ENCODE assay signal across 32 cellular contexts in genomic region chr2:5616019-5616418, GRCh38.
DNase-seq lines count a peak whose midpoint lies in the region; ATAC-seq, FAIRE-seq and TF ChIP-seq lines count a peak whose summit lies in the region.
"Had no signal": no experiment of that assay in that cellular context is flagged by ENCODE, and none has a peak within 500 bp of the region (broad histone marks: within the 10 kb centered on the region; RNA-seq: fewer than 3 reads in every experiment).

No MANE protein-coding gene starts in this region.

- no TSS peak for BruUV-seq in HepG2 (replicated peaks; lab: Mats Ljungman, UMichigan)

- H3K9ac ChIP-seq in HepG2 (ENCODE audit: insufficient read depth, low read depth, low read length) (no peak overlapping the region), neural progenitor cell (no peak overlapping the region)
- H3K9ac ChIP-seq: BLaER1; BLaER1 treated with 17β-estradiol and CSF1 and Interleukin-3, amounts not matched to agents 10 nM and 100 nM had no signal

- 0% methylated on average over 3 of the region's 3 CpGs for WGBS in HepG2 (ENCODE audit: low lambda C conversion rate)
- WGBS in right lobe of liver (ENCODE audit: insufficient coverage, low coverage, low lambda C conversion rate, missing lambda C conversion rate): 35% methylated on average over 2 of the region's 3 CpGs

- H3K27me3 ChIP-seq in HepG2 (ENCODE audit: control insufficient read depth in 1 of 2, insufficient read depth in 2 of 2, low read length in 2 of 2) (no peaks in the 10 kb centered on the region), right lobe of liver (no peaks in the 10 kb centered on the region), neural progenitor cell (no peaks in the 10 kb centered on the region)
- H3K27me3 ChIP-seq: BE2C; BLaER1; BLaER1 treated with 17β-estradiol and CSF1 and Interleukin-3, amounts not matched to agents 10 nM and 100 nM had no signal

- no peaks in the 10 kb centered on the region for H3K9me3 Mint-ChIP-seq in neural progenitor cell

- POLR2A ChIA-PET in HepG2 (lab: Yijun Ruan, JAX): no interaction called here

- TF ChIP-seq RAD21 in HepG2 (CRISPR knock-in tag; IDR thresholded peaks at IDR 0.05): no peak

- no peaks in the 10 kb centered on the region for H3F3A ChIP-seq in neural progenitor cell (ENCODE audit: low read depth)

- H3K36me3 ChIP-seq in HepG2 (replicated peaks in 1 of 2; ENCODE audit: control insufficient read depth in 1 of 2, insufficient read depth in 2 of 2, low read length in 2 of 2) (no peaks in the 10 kb centered on the region), right lobe of liver (no peaks in the 10 kb centered on the region), neural progenitor cell (no peaks in the 10 kb centered on the region)
- H3K36me3 ChIP-seq: BE2C; BLaER1; BLaER1 treated with 17β-estradiol and CSF1 and Interleukin-3, amounts not matched to agents 10 nM and 100 nM had no signal

- H3K36me3 Mint-ChIP-seq in neural progenitor cell: peaks cover 1% of the 10 kb centered on the region
- H3K36me3 Mint-ChIP-seq: CD14-positive monocyte; CD4-positive, alpha-beta memory T cell; CD4-positive, CD25-positive, alpha-beta regulatory T cell; CD8-positive, alpha-beta memory T cell; CD8-positive, alpha-beta T cell had no signal

- no peak for TF ChIP-seq CTCF in HepG2 (CRISPR knock-in tag; IDR thresholded peaks at IDR 0.05)
- TF ChIP-seq CTCF in right lobe of liver (IDR thresholded peaks at IDR 0.05): no peak
- no peak for TF ChIP-seq CTCF in neural progenitor cell (IDR thresholded peaks at IDR 0.05)

- no peak overlapping the region for H2AFZ ChIP-seq in HepG2 (ENCODE audit: low read length)
- H2AFZ ChIP-seq in neural progenitor cell (replicated peaks): peak overlapping the region; percentile 5

- DNase-seq in HepG2 (ENCODE audit: low spot score) (no peak), right lobe of liver (no peak), neural progenitor cell (ENCODE audit: low spot score) (no peak), AML-193 (lab: John Stamatoyannopoulos, UW) (no peak)
- DNase-seq: 8988T; ACHN; BE2C; C1 segment of cervical spinal cord; Caco-2; Calu3; CD4-positive, alpha-beta memory T cell; CD4-positive, alpha-beta T cell; CD4-positive, CD25-positive, alpha-beta regulatory T cell; CD8-positive, alpha-beta memory T cell; CD8-positive, alpha-beta T cell; COR-L47; DMS 273 treated with DMSO at 0.1 percent for 48 hours; DMS153; DMS53; DMS79; DMS79 treated with DMSO at 0.1 percent for 48 hours; DND-41; EL had no signal

- H4K20me1 ChIP-seq in HepG2 (ENCODE audit: insufficient read depth, low read length) (no peaks in the 10 kb centered on the region), neural progenitor cell (ENCODE audit: low read depth) (no peaks in the 10 kb centered on the region)
- H4K20me1 ChIP-seq: BLaER1; BLaER1 treated with 17β-estradiol and CSF1 and Interleukin-3, amounts not matched to agents 10 nM and 100 nM had no signal

- no peaks in the 10 kb centered on the region for H3K4me1 ChIP-seq in HepG2 (ENCODE audit: insufficient read depth, low read length)
- no peaks in the 10 kb centered on the region for H3K4me1 ChIP-seq in right lobe of liver
- H3K4me1 ChIP-seq in neural progenitor cell: peaks cover 7% of the 10 kb centered on the region
- H3K4me1 ChIP-seq: A549; BE2C; BLaER1; BLaER1 treated with 17β-estradiol and CSF1 and Interleukin-3, amounts not matched to agents 10 nM and 100 nM; Caco-2 had no signal

- TF ChIP-seq POLR2A in HepG2 (IDR thresholded peaks at IDR 0.05; ENCODE audit: insufficient read depth in 1 of 2, low read depth in 2 of 2, low read length in 2 of 2) (no peak), right lobe of liver (IDR thresholded peaks at IDR 0.05) (no peak)

- peaks cover 2% of the 10 kb centered on the region for H3K27me3 Mint-ChIP-seq in neural progenitor cell (ENCODE audit: insufficient read depth, low read depth)
- H3K27me3 Mint-ChIP-seq: B cell; CD4-positive, alpha-beta T cell; CD4-positive, CD25-positive, alpha-beta regulatory T cell; CD8-positive, alpha-beta memory T cell had no signal

- no peak for TF ChIP-seq EP300 in HepG2 (IDR thresholded peaks at IDR 0.05; ENCODE audit: low read depth in 2 of 2, low read length in 2 of 2)
- TF ChIP-seq EP300 in HepG2 (CRISPR knock-in tag; IDR thresholded peaks at IDR 0.05; ENCODE audit: borderline replicate concordance): no peak

- H3K27ac Mint-ChIP-seq in neural progenitor cell: no peak overlapping the region
- H3K27ac Mint-ChIP-seq: B cell; CD14-positive monocyte; CD4-positive, alpha-beta memory T cell; CD4-positive, alpha-beta T cell; CD8-positive, alpha-beta memory T cell; CD8-positive, alpha-beta T cell had no signal

- no peak for FAIRE-seq in HepG2 (lab: Jason Lieb, UNC)
- FAIRE-seq: A204.1, A549, D721Med had no signal

- no peak overlapping the region for H3K27ac ChIP-seq in HepG2 (ENCODE audit: extremely low read length, insufficient read depth, low read length)
- H3K27ac ChIP-seq in right lobe of liver: no peak overlapping the region
- H3K27ac ChIP-seq in neural progenitor cell: no peak overlapping the region
- H3K27ac ChIP-seq: 22Rv1; A549; BLaER1; BLaER1 treated with 17β-estradiol and CSF1 and Interleukin-3, amounts not matched to agents 10 nM and 100 nM; C4-2B had no signal

- H3K4me2 ChIP-seq in HepG2 (ENCODE audit: low read depth, low read length) (no peak overlapping the region), neural progenitor cell (no peak overlapping the region)
- H3K4me2 ChIP-seq: A549; BLaER1; BLaER1 treated with 17β-estradiol and CSF1 and Interleukin-3, amounts not matched to agents 10 nM and 100 nM had no signal

- in situ Hi-C loops in HepG2 (cut with HindIII; ENCODE audit: extremely low pct_ligation_motif_present, low pct_unique_long_range_greater_than_20kb): no loop called here

- peaks cover 7% of the 10 kb centered on the region for H3K4me1 Mint-ChIP-seq in neural progenitor cell
- H3K4me1 Mint-ChIP-seq: B cell; CD14-positive monocyte; CD4-positive, alpha-beta memory T cell; CD8-positive, alpha-beta memory T cell had no signal

- H3K79me2 ChIP-seq in HepG2 (ENCODE audit: insufficient read depth, low read length) (no peaks in the 10 kb centered on the region), neural progenitor cell (ENCODE audit: low read depth) (no peaks in the 10 kb centered on the region)

- intact Hi-C loops in HepG2 (cut with micrococcal nuclease; ENCODE audit: unreplicated experiment) (no loop called here), right lobe of liver (cut with DNase I) (no loop called here)

- H3K4me3 Mint-ChIP-seq in neural progenitor cell: no peak overlapping the region
- H3K4me3 Mint-ChIP-seq: B cell; CD14-positive monocyte; CD4-positive, alpha-beta memory T cell; CD4-positive, alpha-beta T cell; CD4-positive, CD25-positive, alpha-beta regulatory T cell; CD8-positive, alpha-beta memory T cell; CD8-positive, alpha-beta T cell had no signal

- ATAC-seq in HepG2 (no peak), right lobe of liver (no peak)
- ATAC-seq: A549; CD8-positive, alpha-beta T cell had no signal

- CTCF ChIA-PET in HepG2 (lab: Yijun Ruan, JAX; ENCODE audit: low intra/inter-chr PET ratio, low total read pairs): no interaction called here

- peaks cover 55% of the 10 kb centered on the region for H3K9me3 ChIP-seq in HepG2 (ENCODE audit: low read length)
- H3K9me3 ChIP-seq in right lobe of liver: no peaks in the 10 kb centered on the region
- H3K9me3 ChIP-seq in neural progenitor cell (ENCODE audit: low read depth): no peaks in the 10 kb centered on the region
- H3K9me3 ChIP-seq: BE2C had no signal

- H3K4me3 ChIP-seq in HepG2 (replicated peaks in 1 of 3; ENCODE audit: insufficient read depth in 1 of 3, low read depth in 2 of 3, low read length in 3 of 3) (no peak overlapping the region), right lobe of liver (no peak overlapping the region), neural progenitor cell (no peak overlapping the region)
- H3K4me3 ChIP-seq: A549; BLaER1; BLaER1 treated with 17β-estradiol and CSF1 and Interleukin-3, amounts not matched to agents 10 nM and 100 nM had no signal

TF ChIP-seq in HepG2, 621 proteins besides CTCF, POLR2A, EP300 and RAD21:
- TF ChIP-seq CREB1 (IDR thresholded peaks at IDR 0.05) (peak; percentile 85), CREB1 (CRISPR knock-in tag; IDR thresholded peaks at IDR 0.05) (no peak), ATF7 (IDR thresholded peaks at IDR 0.05) (peak; percentile 82), ATF7 (CRISPR knock-in tag; IDR thresholded peaks at IDR 0.05) (no peak), ZBTB2 (CRISPR knock-in tag; IDR thresholded peaks at IDR 0.05; ENCODE audit: low read depth) (no peak)
